In genomic region chr9:135890896-135891631, GRCh38 we compare ENCODE assay signal across 25 cellular contexts. TPM values are rescaled to one million over a fixed set of nuclear protein-coding genes. Genes with fewer than 3 reads are reported as not detected.
DNase-seq lines count a peak whose midpoint lies in the region; ATAC-seq and TF ChIP-seq lines count a peak whose summit lies in the region.
"Had no signal": no experiment of that assay in that cellular context is flagged by ENCODE, and none has a peak within 500 bp of the region (broad histone marks: within the 10 kb centered on the region; RNA-seq: fewer than 3 reads in every experiment).

No MANE protein-coding gene starts in this region.

- TF ChIP-seq POLR2A in stomach (IDR thresholded peaks at IDR 0.05): no peak

- no peak overlapping the region for H3K9ac ChIP-seq in iPS-20b (ENCODE audit: low read depth, low read length)

- no peak overlapping the region for H3K4me3 ChIP-seq in iPS-20b (ENCODE audit: low read length)
- no peak overlapping the region for H3K4me3 ChIP-seq in stomach
- H3K4me3 ChIP-seq: spleen had no signal

- TF ChIP-seq EP300 in stomach (IDR thresholded peaks at IDR 0.05): no peak

- H3K27ac Mint-ChIP-seq in activated CD8-positive, alpha-beta memory T cell treated with anti-CD3 and anti-CD28 coated beads, Interleukin-2, amount 10 ng/mL, durations not matched to agents 7 days and 5 days: no peak overlapping the region
- H3K27ac Mint-ChIP-seq in brain: peak overlapping the region; percentile 35 to 81 (median 51)
- no peak overlapping the region for H3K27ac Mint-ChIP-seq in activated CD4-positive, alpha-beta T cell treated with anti-CD3 and anti-CD28 coated beads, Interleukin-2, amount 10 ng/mL, durations not matched to agents 7 days and 5 days
- H3K27ac Mint-ChIP-seq: B cell; dendritic cell treated with granulocyte-macrophage colony-stimulating factor and Interleukin-4, amounts not matched to agents 40 ng/mL and 50 ng/mL, for 4 days; stimulated activated naive CD8-positive, alpha-beta T cell treated with anti-CD3 and anti-CD28 coated beads, Interleukin-15, amount 100 ng/mL, for 72 hours had no signal

- no peak for TF ChIP-seq CTCF in brain (conservative IDR thresholded peaks at IDR 0.05)
- TF ChIP-seq CTCF in stomach (IDR thresholded peaks at IDR 0.05): no peak

- no peaks in the 10 kb centered on the region for H3K9me3 Mint-ChIP-seq in activated CD8-positive, alpha-beta memory T cell treated with anti-CD3 and anti-CD28 coated beads, Interleukin-2, amount 10 ng/mL, durations not matched to agents 7 days and 5 days (ENCODE audit: low read depth)
- H3K9me3 Mint-ChIP-seq in brain: peaks cover 23 to 29% (median 27%) of the 10 kb centered on the region in 5 experiments
- H3K9me3 Mint-ChIP-seq in activated CD4-positive, alpha-beta T cell treated with anti-CD3 and anti-CD28 coated beads, Interleukin-2, amount 10 ng/mL, durations not matched to agents 7 days and 5 days: no peaks in the 10 kb centered on the region

- no peak for ATAC-seq in activated CD8-positive, alpha-beta memory T cell treated with anti-CD3 and anti-CD28 coated beads, Interleukin-2, amount 10 ng/mL, durations not matched to agents 7 days and 5 days
- ATAC-seq: HepG2; left colon; stimulated activated naive CD8-positive, alpha-beta T cell treated with anti-CD3 and anti-CD28 coated beads, Interleukin-15, amount 100 ng/mL, for 72 hours had no signal

- H3K27ac ChIP-seq in iPS-20b (ENCODE audit: low read length) (peak overlapping the region; percentile 41), stomach (no peak overlapping the region)
- H3K27ac ChIP-seq: neutrophil, spleen had no signal

- H3K27me3 ChIP-seq in iPS-20b (ENCODE audit: insufficient read depth, low read length): no peaks in the 10 kb centered on the region
- H3K27me3 ChIP-seq in stomach: no peaks in the 10 kb centered on the region
- H3K27me3 ChIP-seq: neutrophil, spleen had no signal

- POLR2A ChIA-PET in activated CD4-positive, alpha-beta T cell treated with anti-CD3 and anti-CD28 coated beads, Interleukin-2, amount 10 ng/mL, durations not matched to agents 7 days and 5 days (lab: Charles Lee): no interaction called here

- peak; percentile 52 for DNase-seq in activated CD8-positive, alpha-beta memory T cell treated with anti-CD3 and anti-CD28 coated beads for 24 hours
- DNase-seq in activated CD8-positive, alpha-beta memory T cell treated with anti-CD3 and anti-CD28 coated beads, Interleukin-2, amount 10 ng/mL, durations not matched to agents 7 days and 5 days: no peak
- DNase-seq in stomach (peak; percentile 8), NCI-H1105 (lab: John Stamatoyannopoulos, UW) (no peak), SKM-1 (lab: John Stamatoyannopoulos, UW; ENCODE audit: unreplicated experiment) (no peak)
- no peak for DNase-seq in activated CD4-positive, alpha-beta T cell treated with anti-CD3 and anti-CD28 coated beads, Interleukin-2, amount 10 ng/mL, durations not matched to agents 7 days and 5 days
- DNase-seq: activated CD4-positive, alpha-beta T cell treated with anti-CD3 and anti-CD28 coated beads, Interleukin-2, amount 50 U/mL, for 1 hour; activated gamma-delta T cell treated with Interleukin-2 at 50 U/mL for 16 hours; COR-L47; foreskin melanocyte; HCEC 1CT; left colon; NCI-H1417; NCI-H2107; NCI-H526; SHP77; stimulated activated CD4-positive, alpha-beta T cell treated with anti-CD3 and anti-CD28 coated beads, Interleukin-4, amount 100 ng/mL, for 24 hours; stimulated activated naive CD8-positive, alpha-beta T cell treated with anti-CD3 and anti-CD28 coated beads, Interleukin-15, amount 100 ng/mL, for 72 hours had no signal

- CTCF ChIA-PET in activated CD8-positive, alpha-beta memory T cell treated with anti-CD3 and anti-CD28 coated beads, Interleukin-2, amount 10 ng/mL, durations not matched to agents 7 days and 5 days (lab: Charles Lee): interaction anchor here (1.1 kb wide), 1 partner anchor 78 kb away, joined by 3 read pairs; no protein-coding TSS in a partner anchor
- CTCF ChIA-PET in activated CD4-positive, alpha-beta T cell treated with anti-CD3 and anti-CD28 coated beads, Interleukin-2, amount 10 ng/mL, durations not matched to agents 7 days and 5 days (lab: Charles Lee): interaction anchor here (0.6 kb wide), 1 partner anchor 44 kb away, joined by 3 read pairs; no protein-coding TSS in a partner anchor

- H3K27me3 Mint-ChIP-seq in activated CD8-positive, alpha-beta memory T cell treated with anti-CD3 and anti-CD28 coated beads, Interleukin-2, amount 10 ng/mL, durations not matched to agents 7 days and 5 days: no peaks in the 10 kb centered on the region
- no peaks in the 10 kb centered on the region for H3K27me3 Mint-ChIP-seq in brain
- no peaks in the 10 kb centered on the region for H3K27me3 Mint-ChIP-seq in activated CD4-positive, alpha-beta T cell treated with anti-CD3 and anti-CD28 coated beads, Interleukin-2, amount 10 ng/mL, durations not matched to agents 7 days and 5 days
- H3K27me3 Mint-ChIP-seq: B cell; dendritic cell treated with granulocyte-macrophage colony-stimulating factor and Interleukin-4, amounts not matched to agents 40 ng/mL and 50 ng/mL, for 4 days; stimulated activated naive CD8-positive, alpha-beta T cell treated with anti-CD3 and anti-CD28 coated beads, Interleukin-15, amount 100 ng/mL, for 72 hours had no signal

- no peaks in the 10 kb centered on the region for H3K9me3 ChIP-seq in iPS-20b (ENCODE audit: insufficient read depth, low read depth, low read length)
- H3K9me3 ChIP-seq in stomach: no peaks in the 10 kb centered on the region
- H3K9me3 ChIP-seq: neutrophil, spleen had no signal

- H3K36me3 Mint-ChIP-seq in activated CD8-positive, alpha-beta memory T cell treated with anti-CD3 and anti-CD28 coated beads, Interleukin-2, amount 10 ng/mL, durations not matched to agents 7 days and 5 days: peaks cover 3% of the 10 kb centered on the region
- peaks cover 40% of the 10 kb centered on the region for H3K36me3 Mint-ChIP-seq in brain
- H3K36me3 Mint-ChIP-seq in activated CD4-positive, alpha-beta T cell treated with anti-CD3 and anti-CD28 coated beads, Interleukin-2, amount 10 ng/mL, durations not matched to agents 7 days and 5 days (ENCODE audit: low read depth): peaks cover 4% of the 10 kb centered on the region

- H3K4me1 ChIP-seq in iPS-20b (ENCODE audit: insufficient read depth, low read length) (peaks cover 46% of the 10 kb centered on the region), stomach (peaks cover 34 to 49% (median 41%) of the 10 kb centered on the region in 4 donors)

- intact Hi-C loops in stomach (cut with DNase I; ENCODE audit: low total_unique reads): no loop called here

- H3K36me3 ChIP-seq in iPS-20b (ENCODE audit: insufficient read depth, low read depth, low read length) (no peaks in the 10 kb centered on the region), stomach (no peaks in the 10 kb centered on the region)
- H3K36me3 ChIP-seq: neutrophil, spleen had no signal

- WGBS in stomach, 5 donors: 72 to 85% (median 77%) methylated on average over 9 of the region's 9 CpGs

- H3K4me1 Mint-ChIP-seq in activated CD8-positive, alpha-beta memory T cell treated with anti-CD3 and anti-CD28 coated beads, Interleukin-2, amount 10 ng/mL, durations not matched to agents 7 days and 5 days: peaks cover 32% of the 10 kb centered on the region
- H3K4me1 Mint-ChIP-seq in brain: peaks cover 75% of the 10 kb centered on the region
- H3K4me1 Mint-ChIP-seq in activated CD4-positive, alpha-beta T cell treated with anti-CD3 and anti-CD28 coated beads, Interleukin-2, amount 10 ng/mL, durations not matched to agents 7 days and 5 days: peaks cover 40% of the 10 kb centered on the region

- H3K4me3 Mint-ChIP-seq in activated CD8-positive, alpha-beta memory T cell treated with anti-CD3 and anti-CD28 coated beads, Interleukin-2, amount 10 ng/mL, durations not matched to agents 7 days and 5 days: no peak overlapping the region
- peak overlapping the region in 4 of 5 experiments; percentile 2 to 46 (median 23) for H3K4me3 Mint-ChIP-seq in brain
- H3K4me3 Mint-ChIP-seq in activated CD4-positive, alpha-beta T cell treated with anti-CD3 and anti-CD28 coated beads, Interleukin-2, amount 10 ng/mL, durations not matched to agents 7 days and 5 days: no peak overlapping the region
- H3K4me3 Mint-ChIP-seq: B cell; dendritic cell treated with granulocyte-macrophage colony-stimulating factor and Interleukin-4, amounts not matched to agents 40 ng/mL and 50 ng/mL, for 4 days; stimulated activated naive CD8-positive, alpha-beta T cell treated with anti-CD3 and anti-CD28 coated beads, Interleukin-15, amount 100 ng/mL, for 72 hours had no signal

RNA-seq across cellular contexts. Expression of gene CAMSAP1, which starts 16.3 kb away (rescaled TPM):
- total RNA-seq in activated CD8-positive, alpha-beta memory T cell treated with anti-CD3 and anti-CD28 coated beads, Interleukin-2, amount 10 ng/mL, durations not matched to agents 7 days and 5 days: 10 to 100 TPM; 20.3 to 22.7 TPM
- polyA plus RNA-seq in brain (ENCODE audit: insufficient read depth, low read depth, low replicate concordance) (44.7 TPM), stomach (1 to 10 TPM; 2.4 to 7.2 (median 3.7) TPM)
- 100 to 1,000 TPM in 1 of 5 donors, 10 to 100 TPM in 4; 10.5 to 238 (median 15.4) TPM for total RNA-seq in stomach
- total RNA-seq in activated CD4-positive, alpha-beta T cell treated with anti-CD3 and anti-CD28 coated beads, Interleukin-2, amount 10 ng/mL, durations not matched to agents 7 days and 5 days: 10 to 100 TPM; 20.4 to 22.7 TPM

Comparison
In these comparisons a context has a peak if more than half of its experiments do, and no peak if none do; other contexts are left out.
1. DNase-seq: peak in activated CD8-positive, alpha-beta memory T cell treated with anti-CD3 and anti-CD28 coated beads for 24 hours (single experiment) and stomach (single experiment); none in activated CD8-positive, alpha-beta memory T cell treated with anti-CD3 and anti-CD28 coated beads, Interleukin-2, amount 10 ng/mL, durations not matched to agents 7 days and 5 days (single experiment), NCI-H1105 (single experiment), SKM-1 (single experiment) and activated CD4-positive, alpha-beta T cell treated with anti-CD3 and anti-CD28 coated beads, Interleukin-2, amount 10 ng/mL, durations not matched to agents 7 days and 5 days (single experiment).
2. H3K27ac Mint-ChIP-seq: peak in brain (5 of 5); none in activated CD8-positive, alpha-beta memory T cell treated with anti-CD3 and anti-CD28 coated beads, Interleukin-2, amount 10 ng/mL, durations not matched to agents 7 days and 5 days (single experiment) and activated CD4-positive, alpha-beta T cell treated with anti-CD3 and anti-CD28 coated beads, Interleukin-2, amount 10 ng/mL, durations not matched to agents 7 days and 5 days (single experiment).
3. H3K4me3 Mint-ChIP-seq: peak in brain (4 of 5); none in activated CD8-positive, alpha-beta memory T cell treated with anti-CD3 and anti-CD28 coated beads, Interleukin-2, amount 10 ng/mL, durations not matched to agents 7 days and 5 days (single experiment) and activated CD4-positive, alpha-beta T cell treated with anti-CD3 and anti-CD28 coated beads, Interleukin-2, amount 10 ng/mL, durations not matched to agents 7 days and 5 days (single experiment).